7 cellular contexts compared by ENCODE assay signal in genomic region chr10:17348111-17349008, GRCh38.
DNase-seq lines count a peak whose midpoint lies in the region; ATAC-seq, FAIRE-seq and TF ChIP-seq lines count a peak whose summit lies in the region.

No MANE protein-coding gene starts in this region.

- TF ChIP-seq CTCF in astrocyte (IDR thresholded peaks at IDR 0.05; ENCODE audit: insufficient read depth, low read depth, low read length) (no peak), tibial artery (IDR thresholded peaks at IDR 0.05) (no peak)

- peaks cover 9% of the 10 kb centered on the region for H3K9me3 Mint-ChIP-seq in astrocyte (ENCODE audit: unreplicated experiment)

- H3K4me3 ChIP-seq in astrocyte (ENCODE audit: insufficient read depth, low read depth, low read length) (peak overlapping the region; percentile 41), tibial artery (peak overlapping the region; percentile 24 to 27)

- intact Hi-C loops in tibial artery (cut with DNase I; ENCODE audit: low total_unique reads): no loop called here

- DNase-seq in HTR-8/SVneo (ENCODE audit: insufficient read length, low spot score) (peak; percentile 75), astrocyte (ENCODE audit: low read depth) (peak; percentile 90), iPS-NIHi11 (ENCODE audit: low spot score) (peak; percentile 5), tibial artery (peak; percentile 22 to 70), occipital lobe (lab: John Stamatoyannopoulos, UW) (no peak)

- H2AFZ ChIP-seq in astrocyte (ENCODE audit: low read depth, low read length): peak overlapping the region; percentile 65

- H3K9ac ChIP-seq in astrocyte (ENCODE audit: low read length): peak overlapping the region; percentile 58

- no peaks in the 10 kb centered on the region for H4K20me1 ChIP-seq in astrocyte (ENCODE audit: insufficient read depth, low read length)

- no peaks in the 10 kb centered on the region for H3K27me3 Mint-ChIP-seq in astrocyte (ENCODE audit: low read depth, unreplicated experiment)

- FAIRE-seq in HTR-8/SVneo (lab: Jason Lieb, UNC): peak; percentile 79
- FAIRE-seq in astrocyte (lab: Jason Lieb, UNC): no peak

- peaks cover 10% of the 10 kb centered on the region for H3K4me1 ChIP-seq in astrocyte (ENCODE audit: insufficient read depth, low read length)
- H3K4me1 ChIP-seq in tibial artery: peaks cover 0 to 13% (median 7%) of the 10 kb centered on the region in 4 donors

- peak overlapping the region; percentile 80 for H3K4me2 ChIP-seq in astrocyte (ENCODE audit: low read length)

- peaks cover 5% of the 10 kb centered on the region for H3K4me1 Mint-ChIP-seq in astrocyte (ENCODE audit: low read depth, unreplicated experiment)

- H3K27ac Mint-ChIP-seq in astrocyte (ENCODE audit: unreplicated experiment): peak overlapping the region; percentile 24

- ATAC-seq in GM18498 (IDR thresholded peaks at IDR 0.05; ENCODE audit: unreplicated experiment) (no peak), GM19452 (IDR thresholded peaks at IDR 0.05; ENCODE audit: unreplicated experiment) (no peak)

- no peak overlapping the region for H3K4me3 Mint-ChIP-seq in astrocyte (ENCODE audit: unreplicated experiment)

- H3K79me2 ChIP-seq in astrocyte (ENCODE audit: insufficient read depth, low read length): no peaks in the 10 kb centered on the region

- H3K27me3 ChIP-seq in astrocyte (ENCODE audit: insufficient read depth, low read length) (no peaks in the 10 kb centered on the region), tibial artery (no peaks in the 10 kb centered on the region)

- H3K36me3 Mint-ChIP-seq in astrocyte (ENCODE audit: low read depth, unreplicated experiment): no peaks in the 10 kb centered on the region

- H3K36me3 ChIP-seq in astrocyte (ENCODE audit: insufficient read depth, low read length): no peaks in the 10 kb centered on the region
- no peaks in the 10 kb centered on the region for H3K36me3 ChIP-seq in tibial artery

- H3K9me3 ChIP-seq in astrocyte (ENCODE audit: insufficient read depth, low read depth, low read length): peaks cover 2% of the 10 kb centered on the region
- no peaks in the 10 kb centered on the region for H3K9me3 ChIP-seq in tibial artery

- H3K27ac ChIP-seq in astrocyte (ENCODE audit: low read depth, low read length) (peak overlapping the region; percentile 67), tibial artery (peak overlapping the region; percentile 29 to 50)
